Comparison of ENCODE assay signal across 8 cellular contexts in genomic region chr20:38878798-38879197, GRCh38. TPM values are rescaled to one million over a fixed set of nuclear protein-coding genes. Genes with fewer than 3 reads are reported as not detected.
A peak's percentile ranks its signal among the peaks of the same experiment; 100 is the strongest.
DNase-seq lines count a peak whose midpoint lies in the region; ATAC-seq lines count a peak whose summit lies in the region.

No MANE protein-coding gene starts in this region.

- H3K27ac ChIP-seq in angular gyrus (ENCODE audit: low read depth, low read length) = peak overlapping the region; percentile 29

- DNase-seq in AG08396 (ENCODE audit: low spot score) (peak; percentile 48), HT1080 (ENCODE audit: low read depth) (peak; percentile 25), left colon (no peak), glomerular visceral epithelial cell (ENCODE audit: extremely low spot score) (no peak)
- DNase-seq in activated naive CD4-positive, alpha-beta T cell (lab: John Stamatoyannopoulos, UW) = no peak
- no peak for DNase-seq in effector CD8-positive, alpha-beta T cell (lab: John Stamatoyannopoulos, UW)

- intact Hi-C loops in left colon (cut with DNase I, micrococcal nuclease) = no loop called here

- ATAC-seq in left colon = peak; percentile 31
- no peak for ATAC-seq in GM21786 (IDR thresholded peaks at IDR 0.05; ENCODE audit: unreplicated experiment)

RNA-seq across cellular contexts. Expression of gene FAM83D, which starts 47.4 kb away (rescaled TPM):
- total RNA-seq in HT1080 (2014; rRNA removed; shearing (Covaris generic)) = 73.1 and 78.9 TPM in 2 replicates
- 42.0 and 43.2 TPM in 2 replicates for polyA plus RNA-seq in HT1080 (2015; cell fraction: cytosol; rRNA removed)
- polyA plus RNA-seq in HT1080 (2015; cell fraction: nucleus; rRNA removed) = 44.1 and 46.3 TPM in 2 replicates
- total RNA-seq in left colon = 10 to 100 TPM in 1 of 2 donors, 1 to 10 TPM in 1; 9.4 to 11.2 TPM

Comparison
In these comparisons a context has a peak if more than half of its experiments do, and no peak if none do; other contexts are left out.
1. DNase-seq: peak in AG08396 (single experiment) and HT1080 (single experiment); none in left colon (0 of 2), glomerular visceral epithelial cell (single experiment), activated naive CD4-positive, alpha-beta T cell (0 of 4) and effector CD8-positive, alpha-beta T cell (single experiment).